Comparison of ENCODE assay signal across 15 cellular contexts in the genomic region with DNA sequence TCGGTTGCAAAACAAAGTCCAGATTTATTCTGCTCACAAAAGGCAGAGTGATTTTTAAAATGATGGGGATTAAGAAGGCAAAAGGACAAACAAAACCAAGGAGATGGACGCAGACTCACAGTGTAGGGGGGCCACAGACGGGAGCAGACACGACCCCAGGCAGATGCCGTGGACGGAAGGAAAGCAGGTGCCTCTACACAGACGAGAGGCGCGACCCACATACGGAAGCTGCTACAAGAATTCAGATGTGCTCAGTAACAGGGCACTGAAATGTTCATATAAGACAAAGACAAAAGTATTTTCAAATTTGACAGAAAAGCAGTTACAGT.
"Had no signal": no experiment of that assay in that cellular context is flagged by ENCODE, and none has a peak within 500 bp of the region (broad histone marks: within the 10 kb centered on the region; RNA-seq: fewer than 3 reads in every experiment).

No MANE protein-coding gene starts in this region.

- H3K4me1 ChIP-seq: breast epithelium, foreskin keratinocyte, lower lobe of right lung, tibial nerve, vagina had no signal

- H3K9me3 Mint-ChIP-seq: activated T-helper 1 cell treated with anti-CD3 and anti-CD28 coated beads, Interleukin-12 subunit alpha, Interleukin-12 subunit beta, Interleukin-2, Interleukin-4 antibody, amounts not matched to agents 30 ng/mL and 10 ng/mL and 1 ng/mL, durations not matched to agents 14 hours and 24 hours and 36 hours; nephron had no signal

- H3K36me3 ChIP-seq: breast epithelium, lower lobe of right lung, tibial nerve, vagina had no signal

- ATAC-seq: foreskin keratinocyte, left colon, lower lobe of right lung had no signal

- H3K27me3 ChIP-seq: foreskin keratinocyte, vagina had no signal

- H3K4me3 ChIP-seq: breast epithelium, coronary artery, lower lobe of right lung, tibial nerve, vagina had no signal

- H3K4me1 Mint-ChIP-seq: nephron had no signal

- H3K27ac Mint-ChIP-seq: activated T-helper 1 cell treated with anti-CD3 and anti-CD28 coated beads, Interleukin-12 subunit alpha, Interleukin-12 subunit beta, Interleukin-2, Interleukin-4 antibody, amounts not matched to agents 30 ng/mL and 10 ng/mL and 1 ng/mL, durations not matched to agents 14 hours and 24 hours and 36 hours; nephron had no signal

- H3K4me3 Mint-ChIP-seq: activated T-helper 1 cell treated with anti-CD3 and anti-CD28 coated beads, Interleukin-12 subunit alpha, Interleukin-12 subunit beta, Interleukin-2, Interleukin-4 antibody, amounts not matched to agents 30 ng/mL and 10 ng/mL and 1 ng/mL, durations not matched to agents 14 hours and 24 hours and 36 hours; nephron had no signal

- H3K27ac ChIP-seq: breast epithelium, coronary artery, foreskin keratinocyte, lower lobe of right lung, tibial nerve, vagina had no signal

- H3K9me3 ChIP-seq: breast epithelium, lower lobe of right lung, vagina had no signal

- DNase-seq: activated CD4-positive, alpha-beta T cell treated with anti-CD3 and anti-CD28 coated beads, Interleukin-2, amount 50 U/mL, for 4 hours; foreskin keratinocyte; glutamatergic neuron; hippocampal formation; left colon; occipital lobe; stimulated activated CD4-positive, alpha-beta T cell treated with anti-CD3 and anti-CD28 coated beads, Interleukin-2, amount 100 ng/mL, for 24 hours; stimulated activated naive CD4-positive, alpha-beta T cell treated with Interleukin-2 at 50 U/mL for 16 hours had no signal
